Comparison of ENCODE assay signal across 22 cellular contexts in the genomic region with DNA sequence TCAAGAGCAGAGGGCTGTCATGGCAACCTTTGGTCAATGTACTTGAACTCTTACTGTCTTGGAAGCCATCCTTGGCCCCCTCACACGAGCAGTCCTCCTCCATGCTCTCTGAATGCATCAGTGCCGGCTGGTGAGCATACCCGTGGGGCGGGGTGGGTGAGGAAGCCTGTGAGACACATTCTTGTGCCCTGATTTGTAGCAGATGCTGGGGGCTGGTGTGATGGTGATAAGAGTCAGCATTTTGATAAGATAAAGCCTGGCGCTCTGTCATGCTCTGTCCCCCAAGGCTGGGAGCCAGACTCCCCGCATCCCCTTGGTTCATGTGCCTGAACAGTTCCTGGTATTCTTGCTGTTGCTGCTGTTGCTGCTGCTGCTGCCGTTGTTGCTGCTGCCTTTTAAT. TPM values are rescaled to one million over a fixed set of nuclear protein-coding genes. Genes with fewer than 3 reads are reported as not detected.
"Had no signal": no experiment of that assay in that cellular context is flagged by ENCODE, and none has a peak within 500 bp of the region (broad histone marks: within the 10 kb centered on the region; RNA-seq: fewer than 3 reads in every experiment).

No MANE protein-coding gene starts in this region.

- H3K9me3 ChIP-seq: pancreas, stomach, thoracic aorta had no signal

- H3K4me2 ChIP-seq: hepatocyte, neural progenitor cell had no signal

- H3K4me3 ChIP-seq: coronary artery, hepatocyte, lung, neural progenitor cell, pancreas, stomach, thoracic aorta had no signal

- H3K27ac Mint-ChIP-seq: activated CD8-positive, alpha-beta memory T cell treated with anti-CD3 and anti-CD28 coated beads, Interleukin-2, amount 10 ng/mL, durations not matched to agents 7 days and 5 days; neural progenitor cell had no signal

- H3K79me2 ChIP-seq: hepatocyte had no signal

- H3K4me1 ChIP-seq: neural progenitor cell had no signal

- H3K27me3 Mint-ChIP-seq: activated CD8-positive, alpha-beta memory T cell treated with anti-CD3 and anti-CD28 coated beads, Interleukin-2, amount 10 ng/mL, durations not matched to agents 7 days and 5 days had no signal

- H3K4me3 Mint-ChIP-seq: activated CD8-positive, alpha-beta memory T cell treated with anti-CD3 and anti-CD28 coated beads, Interleukin-2, amount 10 ng/mL, durations not matched to agents 7 days and 5 days; activated T-cell treated with anti-CD3 and anti-CD28 coated beads, Interleukin-2, amount 50 U/mL, for 4 hours; neural progenitor cell had no signal

- H3K27me3 ChIP-seq: hepatocyte, neural progenitor cell, pancreas, stomach had no signal

- H2AFZ ChIP-seq: hepatocyte, neural progenitor cell had no signal

- H3K9me3 Mint-ChIP-seq: activated naive CD4-positive, alpha-beta T cell treated with anti-CD3 and anti-CD28 coated beads, Interleukin-2, amount 50 U/mL, for 72 hours; activated T-cell treated with anti-CD3 and anti-CD28 coated beads, Interleukin-2, amount 50 U/mL, for 4 hours; neural progenitor cell had no signal

- H3K9ac ChIP-seq: neural progenitor cell had no signal

- H3K4me1 Mint-ChIP-seq: neural progenitor cell had no signal

- DNase-seq: activated CD4-positive, alpha-beta T cell treated with anti-CD3 and anti-CD28 coated beads for 1 hour; activated CD4-positive, alpha-beta T cell treated with anti-CD3 and anti-CD28 coated beads, Interleukin-2, amount 50 U/mL, for 48 hours; activated CD8-positive, alpha-beta memory T cell treated with anti-CD3 and anti-CD28 coated beads, Interleukin-2, amount 10 ng/mL, durations not matched to agents 7 days and 5 days; activated effector memory CD4-positive, alpha-beta T cell treated with Interleukin-2 at 50 U/mL for 16 hours; activated T-cell treated with anti-CD3 and anti-CD28 coated beads, Interleukin-2, amount 50 U/mL, for 4 hours; amniotic stem cell; effector CD8-positive, alpha-beta T cell; islet precursor cell; pancreas; stimulated activated CD4-positive, alpha-beta T cell treated with anti-CD3 and anti-CD28 coated beads, Interleukin-1b, Interleukin-23, amount 100 ng/mL, for 48 hours; stomach; SW 1271 had no signal

- H3K27ac ChIP-seq: coronary artery, hepatocyte, neural progenitor cell, pancreas, thoracic aorta, VCaP had no signal

RNA-seq across cellular contexts. Expression of a gene that starts 20.5 kb away (rescaled TPM):
- total RNA-seq: fibroblast of lung, thoracic aorta had no signal

RNA-seq across cellular contexts. Expression of a gene that starts 28.2 kb away (rescaled TPM):
- total RNA-seq: activated CD8-positive, alpha-beta memory T cell treated with anti-CD3 and anti-CD28 coated beads, Interleukin-2, amount 10 ng/mL, durations not matched to agents 7 days and 5 days; activated naive CD4-positive, alpha-beta T cell treated with anti-CD3 and anti-CD28 coated beads, Interleukin-2, amount 50 U/mL, for 72 hours; fibroblast of lung; sciatic nerve; thoracic aorta; urinary bladder had no signal
- polyA plus RNA-seq: fibroblast of lung, stomach had no signal

RNA-seq across cellular contexts. Expression of a gene that starts 34.8 kb away (rescaled TPM):
- total RNA-seq: activated CD8-positive, alpha-beta memory T cell treated with anti-CD3 and anti-CD28 coated beads, Interleukin-2, amount 10 ng/mL, durations not matched to agents 7 days and 5 days; activated naive CD4-positive, alpha-beta T cell treated with anti-CD3 and anti-CD28 coated beads, Interleukin-2, amount 50 U/mL, for 72 hours; activated T-cell treated with anti-CD3 and anti-CD28 coated beads, Interleukin-2, amount 50 U/mL, for 4 hours; fibroblast of lung; lung; pancreas; sciatic nerve; urinary bladder had no signal
- polyA plus RNA-seq: fibroblast of lung had no signal
